ENCODE assay signal across 9 cellular contexts in genomic region chrX:30488092-30488491, GRCh38.
DNase-seq lines count a peak whose midpoint lies in the region; ATAC-seq lines count a peak whose summit lies in the region.
"Had no signal": no experiment of that assay in that cellular context is flagged by ENCODE, and none has a peak within 500 bp of the region (broad histone marks: within the 10 kb centered on the region; RNA-seq: fewer than 3 reads in every experiment).

No MANE protein-coding gene starts in this region.

- in situ Hi-C loops in KBM-7 (cut with MboI; ENCODE audit: low pct_unique_long_range_greater_than_20kb, low sequenced_read_pairs), result no loop called here

- no peaks in the 10 kb centered on the region for H3K36me3 Mint-ChIP-seq in activated T-cell treated with anti-CD3 and anti-CD28 coated beads, Interleukin-2, amount 50 U/mL, for 24 hours (ENCODE audit: low read depth)
- H3K36me3 Mint-ChIP-seq: activated naive CD8-positive, alpha-beta T cell had no signal

- no peaks in the 10 kb centered on the region for H3K4me1 Mint-ChIP-seq in activated T-cell treated with anti-CD3 and anti-CD28 coated beads, Interleukin-2, amount 50 U/mL, for 24 hours (ENCODE audit: low read depth)

- no peak overlapping the region for H3K4me3 Mint-ChIP-seq in activated T-cell treated with anti-CD3 and anti-CD28 coated beads, Interleukin-2, amount 50 U/mL, for 24 hours
- H3K4me3 Mint-ChIP-seq: activated naive CD8-positive, alpha-beta T cell had no signal

- H3K27ac Mint-ChIP-seq in activated T-cell treated with anti-CD3 and anti-CD28 coated beads, Interleukin-2, amount 50 U/mL, for 24 hours, result no peak overlapping the region
- H3K27ac Mint-ChIP-seq: activated naive CD8-positive, alpha-beta T cell had no signal

- DNase-seq in EH (ENCODE audit: low read depth) (peak; percentile 7), KBM-7 (peak; percentile 27), fibroblast of peridontal ligament (ENCODE audit: extremely low read depth) (peak; percentile 23), NK-92 (lab: John Stamatoyannopoulos, UW; ENCODE audit: unreplicated experiment) (no peak), SKM-1 (lab: John Stamatoyannopoulos, UW; ENCODE audit: unreplicated experiment) (no peak), NCI-H446 (lab: John Stamatoyannopoulos, UW) (no peak)
- DNase-seq in activated T-cell treated with anti-CD3 and anti-CD28 coated beads, Interleukin-2, amount 50 U/mL, for 24 hours, result no peak

- peaks cover 10% of the 10 kb centered on the region for H3K27me3 Mint-ChIP-seq in activated T-cell treated with anti-CD3 and anti-CD28 coated beads, Interleukin-2, amount 50 U/mL, for 24 hours
- H3K27me3 Mint-ChIP-seq: activated naive CD8-positive, alpha-beta T cell had no signal

- peak; percentile 62 for ATAC-seq in GM21381 (IDR thresholded peaks at IDR 0.05; ENCODE audit: unreplicated experiment)

- peaks cover 3% of the 10 kb centered on the region for H3K9me3 Mint-ChIP-seq in activated T-cell treated with anti-CD3 and anti-CD28 coated beads, Interleukin-2, amount 50 U/mL, for 24 hours

Comparison
In these comparisons a context has a peak if more than half of its experiments do, and no peak if none do; other contexts are left out.
1. DNase-seq: peak in EH (single experiment), KBM-7 (single experiment) and fibroblast of peridontal ligament (single experiment); none in NK-92 (single experiment), activated T-cell treated with anti-CD3 and anti-CD28 coated beads, Interleukin-2, amount 50 U/mL, for 24 hours (single experiment), SKM-1 (single experiment) and NCI-H446 (0 of 2).